In the genomic region with DNA sequence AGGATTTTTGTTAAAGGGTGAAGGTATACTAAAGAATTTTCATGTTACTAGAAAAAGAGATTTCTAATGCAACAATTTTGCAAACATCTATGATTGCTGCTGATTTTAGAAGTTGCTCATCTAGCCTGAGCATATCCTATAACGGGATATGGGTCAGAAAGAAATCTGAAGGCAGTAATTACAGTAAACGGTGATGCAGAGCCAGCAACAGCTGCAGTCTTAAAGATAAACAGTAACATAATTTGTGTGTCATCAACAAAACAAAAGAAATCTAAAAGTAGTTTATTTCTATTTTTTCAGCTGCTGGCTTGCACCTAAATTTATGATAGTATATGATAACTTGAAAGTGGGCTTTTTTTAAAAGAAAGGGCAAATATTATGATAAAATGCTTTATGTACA, we compare ENCODE assay signal across 22 cellular contexts.
DNase-seq lines count a peak whose midpoint lies in the region; ATAC-seq, FAIRE-seq and TF ChIP-seq lines count a peak whose summit lies in the region.
"Had no signal": no experiment of that assay in that cellular context is flagged by ENCODE, and none has a peak within 500 bp of the region (broad histone marks: within the 10 kb centered on the region; RNA-seq: fewer than 3 reads in every experiment).

No MANE protein-coding gene starts in this region.

- H3K4me1 ChIP-seq in SJCRH30 (peaks cover 35% of the 10 kb centered on the region), skeletal muscle satellite cell (ENCODE audit: control insufficient read depth, insufficient read depth, low read length) (peaks cover 9% of the 10 kb centered on the region), pancreas (no peaks in the 10 kb centered on the region)

- intact Hi-C loops in pancreas (cut with DNase I) = no loop called here

- no peak for TF ChIP-seq CTCF in WERI-Rb-1 (IDR thresholded peaks at IDR 0.05; ENCODE audit: low read depth, low read length)
- no peak for TF ChIP-seq CTCF in pancreas (IDR thresholded peaks at IDR 0.05)

- no peak for ATAC-seq in pancreas
- no peak for ATAC-seq in GM18909 (IDR thresholded peaks at IDR 0.05; ENCODE audit: poor library complexity, unreplicated experiment)
- ATAC-seq: CD8-positive, alpha-beta T cell had no signal

- H3K9me3 ChIP-seq in SJCRH30 (replicated peaks) = no peaks in the 10 kb centered on the region
- H3K9me3 ChIP-seq in skeletal muscle satellite cell (replicated peaks; ENCODE audit: low read length) = no peaks in the 10 kb centered on the region
- no peaks in the 10 kb centered on the region for H3K9me3 ChIP-seq in WERI-Rb-1 (ENCODE audit: severe bottlenecking)
- no peaks in the 10 kb centered on the region for H3K9me3 ChIP-seq in pancreas

- no peak overlapping the region for H3K9ac ChIP-seq in skeletal muscle satellite cell (ENCODE audit: low read depth, low read length)
- H3K9ac ChIP-seq: KMS-11, SK-N-SH had no signal

- FAIRE-seq in pancreas (lab: Jason Lieb, UNC) = no peak
- FAIRE-seq: GM18507 had no signal

- H3K4me3 ChIP-seq in SJCRH30 = no peak overlapping the region
- H3K4me3 ChIP-seq in skeletal muscle satellite cell (ENCODE audit: low read length) = no peak overlapping the region
- H3K4me3 ChIP-seq in WERI-Rb-1 (ENCODE audit: low read depth, low read length) = no peak overlapping the region
- H3K4me3 ChIP-seq in pancreas = no peak overlapping the region

- H3K27ac ChIP-seq in SJCRH30 (peak overlapping the region; percentile 54), WERI-Rb-1 (no peak overlapping the region), pancreas (no peak overlapping the region)
- H3K27ac ChIP-seq: KMS-11 had no signal

- WGBS in pancreas, 2 donors = 24 to 35% methylated on average over 2 of the region's 2 CpGs

- H3K27me3 ChIP-seq in SJCRH30 (no peaks in the 10 kb centered on the region), skeletal muscle satellite cell (ENCODE audit: control insufficient read depth, insufficient read depth, low read length) (no peaks in the 10 kb centered on the region), WERI-Rb-1 (ENCODE audit: insufficient read depth, low read depth, severe bottlenecking) (no peaks in the 10 kb centered on the region), pancreas (no peaks in the 10 kb centered on the region)

- peak overlapping the region; percentile 40 for H3K4me2 ChIP-seq in skeletal muscle satellite cell (ENCODE audit: low read length)
- H3K4me2 ChIP-seq: KMS-11, SK-N-SH had no signal

- DNase-seq in NCI-H1417 (lab: John Stamatoyannopoulos, UW) (peak in 2 of 3 experiments; percentile 0 to 2), NCI-H1417 treated with DMSO at 0.1 percent for 48 hours (lab: John Stamatoyannopoulos, UW) (no peak), NCI-H2081 treated with DMSO at 0.1 percent for 48 hours (lab: John Stamatoyannopoulos, UW) (peak; percentile 84), SJCRH30 (peak; percentile 27 to 60), WERI-Rb-1 (no peak), pancreas (no peak)
- DNase-seq: AML-193; C1 segment of cervical spinal cord; Calu3; CD8-positive, alpha-beta T cell; DMS153; GDM1; H7; IMR-90; NCI-H1694; NCI-H82; Right ventricle myocardium superior; SK-N-SH had no signal

- H3K36me3 ChIP-seq in SJCRH30 (no peaks in the 10 kb centered on the region), skeletal muscle satellite cell (ENCODE audit: insufficient read depth, low read length) (no peaks in the 10 kb centered on the region), WERI-Rb-1 (no peaks in the 10 kb centered on the region), pancreas (no peaks in the 10 kb centered on the region)

Comparison
In these comparisons a context has a peak if more than half of its experiments do, and no peak if none do; other contexts are left out.
1. DNase-seq: peak in NCI-H1417 (2 of 3), NCI-H2081 treated with DMSO at 0.1 percent for 48 hours (single experiment) and SJCRH30 (2 of 2); none in NCI-H1417 treated with DMSO at 0.1 percent for 48 hours (single experiment), WERI-Rb-1 (single experiment) and pancreas (0 of 6).